Comparison of ENCODE assay signal across 10 cellular contexts in the genomic region with DNA sequence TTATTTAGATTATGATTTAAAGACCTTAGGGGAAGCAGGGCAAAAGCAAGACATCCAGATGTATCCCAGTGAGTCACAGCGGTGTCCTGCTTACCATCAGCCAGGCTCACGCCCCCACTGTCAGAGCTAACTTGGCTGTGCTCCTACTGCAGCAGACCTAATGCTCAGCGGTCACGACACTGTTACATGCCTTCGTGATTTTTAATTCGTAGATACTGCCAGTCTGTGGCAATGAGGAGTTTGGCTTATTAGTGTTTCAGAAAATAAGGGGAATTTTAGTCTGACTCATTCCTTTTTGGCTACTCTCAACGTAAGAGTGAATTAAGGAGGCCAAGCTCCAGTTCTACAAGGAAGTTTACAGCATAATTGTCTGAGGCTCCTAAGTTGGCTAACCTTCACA. TPM values are rescaled to one million over a fixed set of nuclear protein-coding genes. Genes with fewer than 3 reads are reported as not detected.
A peak's percentile ranks its signal among the peaks of the same experiment; 100 is the strongest.
DNase-seq lines count a peak whose midpoint lies in the region; ATAC-seq, FAIRE-seq and TF ChIP-seq lines count a peak whose summit lies in the region.
"Had no signal": no experiment of that assay in that cellular context is flagged by ENCODE, and none has a peak within 500 bp of the region (broad histone marks: within the 10 kb centered on the region; RNA-seq: fewer than 3 reads in every experiment).

No MANE protein-coding gene starts in this region.

- peaks cover 4% of the 10 kb centered on the region for H3K9me3 Mint-ChIP-seq in progenitor cell of endocrine pancreas (ENCODE audit: low read depth)

- no peak overlapping the region for H3K4me3 Mint-ChIP-seq in progenitor cell of endocrine pancreas (ENCODE audit: low read depth)

- ATAC-seq in thoracic aorta (ENCODE audit: insufficient number of reproducible peaks, low FRiP score, low read depth) (peak; percentile 65), GM19455 (IDR thresholded peaks at IDR 0.05; ENCODE audit: unreplicated experiment) (no peak)

- H3K27ac ChIP-seq in right atrium auricular region (no peak overlapping the region), thoracic aorta (no peak overlapping the region)
- H3K27ac ChIP-seq: ascending aorta had no signal

- H3K36me3 Mint-ChIP-seq in progenitor cell of endocrine pancreas (ENCODE audit: insufficient read depth): no peaks in the 10 kb centered on the region

- peak; percentile 24 for DNase-seq in H54 (ENCODE audit: insufficient read length, low spot score)
- peak; percentile 67 for DNase-seq in astrocyte of the cerebellum (ENCODE audit: low read depth)
- DNase-seq in right atrium auricular region (ENCODE audit: low spot score): peak; percentile 67
- DNase-seq in thoracic aorta (ENCODE audit: low spot score): no peak
- no peak for DNase-seq in iPS-NIHi11 (ENCODE audit: low spot score)
- no peak for DNase-seq in putamen (ENCODE audit: low spot score)
- no peak for DNase-seq in progenitor cell of endocrine pancreas (ENCODE audit: low spot score, unreplicated experiment)
- DNase-seq: activated CD4-positive, alpha-beta T cell treated with anti-CD3 and anti-CD28 coated beads, Interleukin-2, amount 50 U/mL, for 1 hour had no signal

- H3K27me3 ChIP-seq in right atrium auricular region (no peaks in the 10 kb centered on the region), thoracic aorta (replicated peaks; ENCODE audit: insufficient read depth) (no peaks in the 10 kb centered on the region)
- H3K27me3 ChIP-seq: ascending aorta had no signal

- H3K4me3 ChIP-seq in astrocyte of the cerebellum (ENCODE audit: low read depth, low read length) (no peak overlapping the region), right atrium auricular region (no peak overlapping the region), thoracic aorta (no peak overlapping the region)
- H3K4me3 ChIP-seq: ascending aorta had no signal

- no peak for TF ChIP-seq POLR2A in H54 (IDR thresholded peaks at IDR 0.05; ENCODE audit: low read depth, low read length)

- no peak overlapping the region for H3K27ac Mint-ChIP-seq in progenitor cell of endocrine pancreas

- no peak for TF ChIP-seq CTCF in astrocyte of the cerebellum (IDR thresholded peaks at IDR 0.05; ENCODE audit: low read depth, low read length, missing control alignments)
- no peak for TF ChIP-seq CTCF in right atrium auricular region (IDR thresholded peaks at IDR 0.05)
- TF ChIP-seq CTCF in thoracic aorta (IDR thresholded peaks at IDR 0.05): no peak
- no peak for TF ChIP-seq CTCF in progenitor cell of endocrine pancreas (IDR thresholded peaks at IDR 0.05; ENCODE audit: unreplicated experiment)

- H3K4me1 ChIP-seq in right atrium auricular region (no peaks in the 10 kb centered on the region), thoracic aorta (ENCODE audit: control insufficient read depth in 1 of 2, low read depth in 2 of 2) (peaks cover 0 to 6% of the 10 kb centered on the region in 2 donors)
- H3K4me1 ChIP-seq: ascending aorta had no signal

- H3K27me3 Mint-ChIP-seq in progenitor cell of endocrine pancreas: no peaks in the 10 kb centered on the region

- peak; percentile 88 for FAIRE-seq in H54 (lab: Jason Lieb, UNC)

- H3K36me3 ChIP-seq in right atrium auricular region (no peaks in the 10 kb centered on the region), thoracic aorta (no peaks in the 10 kb centered on the region)
- H3K36me3 ChIP-seq: ascending aorta had no signal

- no peaks in the 10 kb centered on the region for H3K4me1 Mint-ChIP-seq in progenitor cell of endocrine pancreas (ENCODE audit: low read depth)

- H3K9me3 ChIP-seq in right atrium auricular region: peaks cover 0 to 4% of the 10 kb centered on the region in 2 donors
- H3K9me3 ChIP-seq in thoracic aorta: no peaks in the 10 kb centered on the region
- H3K9me3 ChIP-seq: ascending aorta had no signal

- in situ Hi-C loops in astrocyte of the cerebellum (cut with HindIII; ENCODE audit: low sequenced_read_pairs): no loop called here

RNA-seq across cellular contexts. Expression of a gene that starts 22.7 kb away (rescaled TPM):
- total RNA-seq in right atrium auricular region: 1 to 10 TPM; 1.5 TPM
- 1 to 10 TPM; 2.2 to 2.5 TPM for total RNA-seq in thoracic aorta
- total RNA-seq in progenitor cell of endocrine pancreas: 7.0 and 8.6 TPM in 2 replicates

Comparison
In these comparisons a context has a peak if more than half of its experiments do, and no peak if none do; other contexts are left out.
1. DNase-seq: peak in H54 (single experiment), astrocyte of the cerebellum (single experiment) and right atrium auricular region (single experiment); none in thoracic aorta (single experiment), iPS-NIHi11 (single experiment), putamen (single experiment) and progenitor cell of endocrine pancreas (single experiment).